6 cellular contexts compared by ENCODE assay signal in genomic region chr10:90066435-90066834, GRCh38.
"Had no signal": no experiment of that assay in that cellular context is flagged by ENCODE, and none has a peak within 500 bp of the region (broad histone marks: within the 10 kb centered on the region; RNA-seq: fewer than 3 reads in every experiment).

No MANE protein-coding gene starts in this region.

- ATAC-seq: GM23338, HepG2 had no signal

- H3K27ac ChIP-seq: HL-60 had no signal

- H3K4me3 Mint-ChIP-seq: GM23338, H9, IgD-negative memory B cell had no signal

- H3K4me1 Mint-ChIP-seq: GM23338, H9, IgD-negative memory B cell had no signal

- H3K27ac Mint-ChIP-seq: GM23338, H9 had no signal

- H3K4me2 ChIP-seq: GM23338 had no signal

- H3K27me3 Mint-ChIP-seq: IgD-negative memory B cell had no signal

- H2AFZ ChIP-seq: GM23338 had no signal

- DNase-seq: H9, HCEC 1CT had no signal

- H3K9me3 Mint-ChIP-seq: IgD-negative memory B cell had no signal

- H3K4me3 ChIP-seq: GM23338 had no signal
